Comparison of ENCODE assay signal across 8 cellular contexts in the genomic region with DNA sequence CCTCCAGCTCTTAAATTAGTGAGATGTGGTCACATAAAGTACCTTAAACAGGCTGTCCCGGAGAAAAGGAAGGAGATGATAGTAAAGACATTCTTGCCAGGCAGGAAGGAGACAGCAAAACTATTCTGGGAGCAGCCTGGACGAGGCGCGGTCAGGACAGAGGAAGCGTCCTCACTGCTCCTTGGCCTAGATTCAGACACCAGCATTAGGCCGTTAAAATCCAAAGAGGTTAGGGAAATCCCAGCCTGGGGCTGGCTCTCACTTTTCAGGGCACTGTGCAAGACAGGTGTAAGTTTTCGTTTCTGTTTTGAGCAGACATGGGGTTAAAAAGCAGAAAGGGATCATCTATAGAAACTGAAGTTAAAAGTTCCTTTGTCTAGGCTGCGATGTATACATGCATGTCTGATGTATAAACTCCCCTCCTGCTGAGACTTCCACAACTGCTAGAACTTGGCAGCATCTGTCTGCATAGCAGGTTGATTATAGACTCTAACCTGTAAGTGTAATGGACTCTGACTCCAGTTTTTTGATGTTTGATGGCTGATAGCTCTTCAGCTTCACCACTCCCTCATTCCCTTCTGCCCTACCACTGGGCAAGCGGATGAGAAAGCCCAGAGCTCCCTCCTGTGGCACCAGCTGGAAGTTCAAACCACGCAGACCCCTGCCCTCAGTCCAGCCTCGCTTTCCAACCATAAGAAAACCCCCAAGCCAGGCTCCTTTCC. TPM values are rescaled to one million over a fixed set of nuclear protein-coding genes. Genes with fewer than 3 reads are reported as not detected.
A peak's percentile ranks its signal among the peaks of the same experiment; 100 is the strongest.
DNase-seq lines count a peak whose midpoint lies in the region; ATAC-seq and TF ChIP-seq lines count a peak whose summit lies in the region.

No MANE protein-coding gene starts in this region.

- no peak overlapping the region for H3K4me3 Mint-ChIP-seq in progenitor cell of endocrine pancreas (ENCODE audit: low read depth)

- H3K27me3 ChIP-seq in HL-60 (ENCODE audit: insufficient read depth, poor library complexity, severe bottlenecking) (no peaks in the 10 kb centered on the region), Panc1 (ENCODE audit: control insufficient read depth, insufficient read depth, low read length) (no peaks in the 10 kb centered on the region)

- H3K27ac ChIP-seq in HL-60 (replicated peaks): no peak overlapping the region
- H3K27ac ChIP-seq in Panc1 (ENCODE audit: low read length): peak overlapping the region; percentile 70

- intact Hi-C loops in Panc1 (cut with micrococcal nuclease; ENCODE audit: unreplicated experiment): loop anchor here (1.0 to 5.0 kb wide), 4 partner anchors 75 to 320 kb away; no protein-coding TSS in a partner anchor

- CTCF ChIA-PET in Panc1 (lab: Charles Lee): interaction anchor here (0.5 to 4.3 kb wide), 19 partner anchors 20 to 1259 kb away, joined by 3 to 125 read pairs (median 3); a partner anchor contains a TSS

- no peaks in the 10 kb centered on the region for H3K36me3 ChIP-seq in Panc1 (ENCODE audit: control insufficient read depth, insufficient read depth, low read length)

- ATAC-seq in GM21367 (IDR thresholded peaks at IDR 0.05; ENCODE audit: unreplicated experiment) (peak; percentile 52), Panc1 (peak; percentile 91)

- no peak overlapping the region for H3K4me3 ChIP-seq in HL-60 (replicated peaks; ENCODE audit: insufficient read depth, low read length)
- peak overlapping the region in 1 of 2 experiments; percentile 12; a peak in 2 of 4 replicates for H3K4me3 ChIP-seq in Panc1 (ENCODE audit: low read depth in 2 of 2, low read length in 2 of 2)

- H3K27ac Mint-ChIP-seq in progenitor cell of endocrine pancreas: no peak overlapping the region

- TF ChIP-seq CTCF in HL-60 (IDR thresholded peaks at IDR 0.05; ENCODE audit: insufficient read depth, low read length) (peak; percentile 67), Panc1 (IDR thresholded peaks at IDR 0.05) (peak; percentile 91), progenitor cell of endocrine pancreas (IDR thresholded peaks at IDR 0.05; ENCODE audit: unreplicated experiment) (peak; percentile 78)

- H3K4me1 ChIP-seq in Panc1 (ENCODE audit: control insufficient read depth, insufficient read depth, low read length): peaks cover 22% of the 10 kb centered on the region

- H3K27me3 Mint-ChIP-seq in progenitor cell of endocrine pancreas: no peaks in the 10 kb centered on the region

- peaks cover 4% of the 10 kb centered on the region for H3K36me3 Mint-ChIP-seq in progenitor cell of endocrine pancreas (ENCODE audit: insufficient read depth)

- POLR2A ChIA-PET in Panc1 (lab: Charles Lee): interaction anchor here (0.6 to 1.0 kb wide), 2 partner anchors 27 to 191 kb away, joined by 4 to 11 read pairs; no protein-coding TSS in a partner anchor

- DNase-seq in DMS53 treated with DMSO at 0.1 percent for 48 hours (lab: John Stamatoyannopoulos, UW; ENCODE audit: unreplicated experiment): peak; percentile 52
- DNase-seq in HL-60 (ENCODE audit: low read depth in 1 of 2, low spot score in 1 of 2): peak in 1 of 2 experiments; percentile 52
- DNase-seq in Panc1 (ENCODE audit: low read depth, low spot score): no peak
- peak; percentile 38 for DNase-seq in activated gamma-delta T cell treated with anti-CD3 and anti-CD28 coated beads, Interleukin-2, amount 50 U/mL, for 16 hours (ENCODE audit: low read depth)
- DNase-seq in germinal center (ENCODE audit: low spot score): peak; percentile 74
- peak; percentile 56 for DNase-seq in progenitor cell of endocrine pancreas (ENCODE audit: low spot score, unreplicated experiment)
- no peak for DNase-seq in GF-D8 (lab: John Stamatoyannopoulos, UW)

- H3K9me3 Mint-ChIP-seq in progenitor cell of endocrine pancreas (ENCODE audit: low read depth): no peaks in the 10 kb centered on the region

- in situ Hi-C loops in Panc1 (cut with HindIII; ENCODE audit: low pct_unique_long_range_greater_than_20kb, low sequenced_read_pairs): loop anchor here (5.0 to 10.0 kb wide), 2 partner anchors 195 to 243 kb away; no protein-coding TSS in a partner anchor

- H3K9me3 ChIP-seq in Panc1 (ENCODE audit: control insufficient read depth, insufficient read depth, low read depth, low read length): no peaks in the 10 kb centered on the region

- no TSS peak for BruUV-seq in Panc1 (replicated peaks; lab: Mats Ljungman, UMichigan)

- H3K4me1 Mint-ChIP-seq in progenitor cell of endocrine pancreas (ENCODE audit: low read depth): peaks cover 16% of the 10 kb centered on the region

RNA-seq across cellular contexts. Expression of a gene that starts 21.5 kb away (rescaled TPM):
- total RNA-seq in Panc1 (2021; ENCODE audit: unreplicated experiment) (9.9 TPM), progenitor cell of endocrine pancreas (16.7 and 19.2 TPM in 2 replicates)
- 8.4 TPM for polyA plus RNA-seq in Panc1 (2012; ENCODE audit: insufficient read length)

RNA-seq across cellular contexts. Expression of a gene that starts 23.6 kb away (rescaled TPM):
- total RNA-seq in Panc1 (2021; ENCODE audit: unreplicated experiment) (13.6 TPM), progenitor cell of endocrine pancreas (13.1 and 13.5 TPM in 2 replicates)
- polyA plus RNA-seq in Panc1 (2012; ENCODE audit: insufficient read length): 12.3 TPM

Comparison
In these comparisons a context has a peak if more than half of its experiments do, and no peak if none do; other contexts are left out.
1. DNase-seq: peak in DMS53 treated with DMSO at 0.1 percent for 48 hours (single experiment), activated gamma-delta T cell treated with anti-CD3 and anti-CD28 coated beads, Interleukin-2, amount 50 U/mL, for 16 hours (single experiment), germinal center (single experiment) and progenitor cell of endocrine pancreas (single experiment); none in Panc1 (single experiment) and GF-D8 (single experiment).
2. Peak in every context shown above with its lines, with median percentiles within 50 percentile points of each other: CTCF ChIP-seq.